In genomic region chr19:20367811-20368294, GRCh38 we compare ENCODE assay signal across 13 cellular contexts.
DNase-seq lines count a peak whose midpoint lies in the region; ATAC-seq, FAIRE-seq and TF ChIP-seq lines count a peak whose summit lies in the region.
"Had no signal": no experiment of that assay in that cellular context is flagged by ENCODE, and none has a peak within 500 bp of the region (broad histone marks: within the 10 kb centered on the region; RNA-seq: fewer than 3 reads in every experiment).

No MANE protein-coding gene starts in this region.

- no peak for ATAC-seq in GM21529 (IDR thresholded peaks at IDR 0.05; ENCODE audit: unreplicated experiment)
- ATAC-seq in activated naive CD8-positive, alpha-beta T cell treated with anti-CD3 and anti-CD28 coated beads, Interleukin-2, amount 50 U/mL, for 24 hours: no peak

- no peaks in the 10 kb centered on the region for H3K4me1 Mint-ChIP-seq in activated naive CD8-positive, alpha-beta T cell treated with anti-CD3 and anti-CD28 coated beads, Interleukin-2, amount 50 U/mL, for 24 hours

- FAIRE-seq in kidney (lab: Jason Lieb, UNC): no peak
- FAIRE-seq: frontal cortex had no signal

- H3K9me3 Mint-ChIP-seq in activated naive CD8-positive, alpha-beta T cell treated with anti-CD3 and anti-CD28 coated beads, Interleukin-2, amount 50 U/mL, for 24 hours: peaks cover 24% of the 10 kb centered on the region

- H3K9me3 ChIP-seq in WERI-Rb-1 (ENCODE audit: severe bottlenecking): peaks cover 29% of the 10 kb centered on the region
- H3K9me3 ChIP-seq in kidney (ENCODE audit: control insufficient read depth in 1 of 2, low read length in 2 of 2): no peaks in the 10 kb centered on the region

- H3K27ac ChIP-seq in 22Rv1 (no peak overlapping the region), WERI-Rb-1 (peak overlapping the region; percentile 77), kidney (ENCODE audit: low read depth in 2 of 2, low read length in 2 of 2) (peak overlapping the region in 1 of 2 donors; percentile 59)
- H3K27ac ChIP-seq: coronary artery had no signal

- H3K9ac ChIP-seq in kidney (ENCODE audit: low read length in 2 of 2): no peak overlapping the region

- no peaks in the 10 kb centered on the region for H3K27me3 ChIP-seq in WERI-Rb-1 (ENCODE audit: insufficient read depth, low read depth, severe bottlenecking)

- H3K27me3 Mint-ChIP-seq in activated naive CD8-positive, alpha-beta T cell treated with anti-CD3 and anti-CD28 coated beads, Interleukin-2, amount 50 U/mL, for 24 hours: peaks cover 3% of the 10 kb centered on the region
- H3K27me3 Mint-ChIP-seq: activated naive CD8-positive, alpha-beta T cell had no signal

- no peak overlapping the region for H3K4me3 Mint-ChIP-seq in activated naive CD8-positive, alpha-beta T cell treated with anti-CD3 and anti-CD28 coated beads, Interleukin-2, amount 50 U/mL, for 24 hours
- H3K4me3 Mint-ChIP-seq: activated naive CD8-positive, alpha-beta T cell had no signal

- TF ChIP-seq CTCF in 22Rv1 (IDR thresholded peaks at IDR 0.05): peak; percentile 23
- peak; percentile 23; the same call in 1 of the 2 replicates for TF ChIP-seq CTCF in WERI-Rb-1 (IDR thresholded peaks at IDR 0.05; ENCODE audit: low read depth, low read length)
- TF ChIP-seq CTCF in kidney (IDR thresholded peaks at IDR 0.05; ENCODE audit: borderline replicate concordance, extremely low read depth, insufficient read depth): peak; percentile 25

- peaks cover 0 to 3% of the 10 kb centered on the region in 2 donors for H3K4me1 ChIP-seq in kidney (ENCODE audit: control insufficient read depth in 1 of 2, insufficient read depth in 1 of 2, low read depth in 1 of 2, low read length in 2 of 2)

- intact Hi-C loops in kidney (cut with DNase I): no loop called here

- H3K27ac Mint-ChIP-seq in activated naive CD8-positive, alpha-beta T cell treated with anti-CD3 and anti-CD28 coated beads, Interleukin-2, amount 50 U/mL, for 24 hours: no peak overlapping the region
- H3K27ac Mint-ChIP-seq: activated naive CD8-positive, alpha-beta T cell had no signal

- peak; percentile 26 for DNase-seq in NAMALWA (ENCODE audit: low spot score)
- DNase-seq in WERI-Rb-1: peak; percentile 87
- no peak for DNase-seq in kidney
- DNase-seq in activated naive CD4-positive, alpha-beta T cell treated with Interleukin-2 at 50 U/mL for 16 hours: no peak
- no peak for DNase-seq in T-helper 1 cell
- no peak for DNase-seq in activated naive CD8-positive, alpha-beta T cell treated with anti-CD3 and anti-CD28 coated beads, Interleukin-2, amount 50 U/mL, for 24 hours
- DNase-seq: activated CD4-positive, alpha-beta T cell treated with anti-CD3 and anti-CD28 coated beads, Interleukin-2, amount 50 U/mL, for 4 hours; stimulated activated CD4-positive, alpha-beta T cell treated with anti-CD3 and anti-CD28 coated beads, Interleukin-4, amount 100 ng/mL, for 4 hours had no signal

- H3K4me3 ChIP-seq in WERI-Rb-1 (ENCODE audit: low read depth, low read length) (peak overlapping the region; percentile 27), kidney (ENCODE audit: low read length in 2 of 2) (no peak overlapping the region)
- H3K4me3 ChIP-seq: coronary artery had no signal

- H3K36me3 ChIP-seq in WERI-Rb-1: no peaks in the 10 kb centered on the region
- no peaks in the 10 kb centered on the region for H3K36me3 ChIP-seq in kidney (ENCODE audit: control insufficient read depth in 1 of 2, insufficient read depth in 2 of 2, low read length in 2 of 2)

- H3K36me3 Mint-ChIP-seq in activated naive CD8-positive, alpha-beta T cell treated with anti-CD3 and anti-CD28 coated beads, Interleukin-2, amount 50 U/mL, for 24 hours (ENCODE audit: low read depth): no peaks in the 10 kb centered on the region
- H3K36me3 Mint-ChIP-seq: activated naive CD8-positive, alpha-beta T cell had no signal

Comparison
In these comparisons a context has a peak if more than half of its experiments do, and no peak if none do; other contexts are left out.
1. DNase-seq: peak in NAMALWA (single experiment) and WERI-Rb-1 (single experiment); none in kidney (single experiment), activated naive CD4-positive, alpha-beta T cell treated with Interleukin-2 at 50 U/mL for 16 hours (single experiment), T-helper 1 cell (0 of 5) and activated naive CD8-positive, alpha-beta T cell treated with anti-CD3 and anti-CD28 coated beads, Interleukin-2, amount 50 U/mL, for 24 hours (single experiment).
2. Peak in every context shown above with its lines, with median percentiles within 50 percentile points of each other: CTCF ChIP-seq.